22 cellular contexts compared by ENCODE assay signal in genomic region chrX:150765237-150765636, GRCh38.
"Had no signal": no experiment of that assay in that cellular context is flagged by ENCODE, and none has a peak within 500 bp of the region (broad histone marks: within the 10 kb centered on the region; RNA-seq: fewer than 3 reads in every experiment).

No MANE protein-coding gene starts in this region.

- H3K27me3 ChIP-seq: esophagus squamous epithelium, gastroesophageal sphincter, heart right ventricle, left lung had no signal

- H3K4me1 ChIP-seq: lower lobe of right lung had no signal

- ATAC-seq: esophagus mucosa, gastroesophageal sphincter, heart right ventricle, left cardiac atrium, left lung, left ventricle myocardium superior, lower lobe of right lung had no signal

- DNase-seq: dermis blood vessel endothelial cell; dorsolateral prefrontal cortex; effector CD4-positive, alpha-beta T cell; effector memory CD4-positive, alpha-beta T cell; erythroblast; esophagus squamous epithelium; foreskin fibroblast; foreskin melanocyte; glutamatergic neuron; head of caudate nucleus; heart right ventricle; hippocampal formation; left cardiac atrium; left lung; left ventricle myocardium superior; lower lobe of right lung; mesenchymal stem cell; midbrain had no signal

- H3K27ac ChIP-seq: coronary artery, dorsolateral prefrontal cortex, epithelial cell of prostate, esophagus squamous epithelium, gastroesophageal sphincter, heart right ventricle, left lung, lower lobe of right lung had no signal

- H3K4me3 ChIP-seq: coronary artery, dorsolateral prefrontal cortex, esophagus squamous epithelium, gastroesophageal sphincter, heart right ventricle, left lung, lower lobe of right lung had no signal

- H3K9me3 ChIP-seq: esophagus squamous epithelium, gastroesophageal sphincter, heart right ventricle, left lung, lower lobe of right lung had no signal
